1 cellular context compared by ENCODE assay signal in the genomic region with DNA sequence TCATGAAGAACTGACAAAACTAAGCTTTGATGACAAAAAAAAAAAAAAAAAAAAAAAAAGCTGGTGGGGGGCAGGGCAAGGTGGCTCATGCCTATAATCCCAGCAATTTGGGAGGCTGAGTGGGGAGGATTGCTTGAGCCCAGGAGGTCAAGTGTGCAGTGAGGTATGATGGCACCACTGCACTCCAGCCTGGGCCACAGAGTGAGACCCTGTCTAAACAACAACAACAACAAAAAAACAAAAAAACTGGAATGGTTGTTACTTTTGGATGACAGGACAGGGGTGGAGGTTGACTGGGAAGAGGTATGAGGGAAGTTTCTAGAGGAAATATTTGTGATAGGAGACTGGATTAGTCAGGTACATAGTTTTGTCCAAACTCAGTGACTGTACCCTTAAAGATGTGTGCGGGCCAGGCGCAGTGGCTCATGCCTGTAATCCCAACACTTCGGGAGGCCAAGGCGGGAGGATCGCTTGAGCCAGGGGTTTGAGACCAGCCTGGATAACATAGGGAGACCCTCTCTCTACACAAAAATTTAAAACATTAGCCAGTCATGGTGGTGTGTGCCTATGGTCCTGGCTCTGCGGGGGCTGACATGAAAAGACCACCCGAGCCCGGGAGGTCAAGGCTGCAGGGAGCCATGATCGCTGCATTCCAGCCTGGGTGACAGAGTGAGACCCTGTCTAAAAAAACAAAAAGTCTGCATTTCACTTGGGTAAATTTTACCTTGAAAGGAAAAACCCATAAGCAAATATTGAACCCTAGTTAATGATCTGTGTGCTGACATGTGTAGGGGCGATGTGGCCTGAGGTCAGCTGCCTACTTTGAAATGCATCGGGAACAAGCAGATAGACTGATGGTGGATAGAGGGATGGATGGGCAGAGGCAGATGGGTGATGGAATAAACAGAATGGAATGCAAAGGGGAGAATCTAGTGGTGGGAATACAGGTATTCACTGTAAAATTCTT.
A peak's percentile ranks its signal among the peaks of the same experiment; 100 is the strongest.
TF ChIP-seq lines count a peak whose summit lies in the region.

No MANE protein-coding gene starts in this region.

TF ChIP-seq in HepG2, 621 proteins besides CTCF, POLR2A, EP300 and RAD21 (continued from another document and continues in another):
- TF ChIP-seq ZBTB40 (IDR thresholded peaks at IDR 0.05), result no peak
- peak; percentile 21; the same call in 1 of the 2 replicates for TF ChIP-seq ZBTB40 (CRISPR knock-in tag; IDR thresholded peaks at IDR 0.05)
- TF ChIP-seq BRD4 (CRISPR knock-in tag; IDR thresholded peaks at IDR 0.05), result 0 out of 2 replicates have a peak, but pooled peaks have one; percentile 38
- no peak for TF ChIP-seq ZNF263 (CRISPR knock-in tag; IDR thresholded peaks at IDR 0.05)
- peak; percentile 53 for TF ChIP-seq THAP11 (CRISPR knock-in tag; IDR thresholded peaks at IDR 0.05)
- peak; percentile 67; the same call in 1 of the 2 replicates for TF ChIP-seq MIER3 (CRISPR knock-in tag; IDR thresholded peaks at IDR 0.05; ENCODE audit: borderline replicate concordance)
- peak; percentile 82 for TF ChIP-seq CREM (IDR thresholded peaks at IDR 0.05)
- no peak for TF ChIP-seq CREM (CRISPR knock-in tag; IDR thresholded peaks at IDR 0.05)
- peak; percentile 22; the same call in 1 of the 2 replicates for TF ChIP-seq FOXC1 (CRISPR knock-in tag; IDR thresholded peaks at IDR 0.05; ENCODE audit: borderline replicate concordance)
- TF ChIP-seq, protein P1, sequence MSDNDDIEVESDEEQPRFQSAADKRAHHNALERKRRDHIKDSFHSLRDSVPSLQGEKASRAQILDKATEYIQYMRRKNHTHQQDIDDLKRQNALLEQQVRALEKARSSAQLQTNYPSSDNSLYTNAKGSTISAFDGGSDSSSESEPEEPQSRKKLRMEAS (IDR thresholded peaks at IDR 0.05), result peak; percentile 60; the same call in 1 of the 2 replicates
- TF ChIP-seq ATF7 (IDR thresholded peaks at IDR 0.05), result no peak
- TF ChIP-seq ATF7 (CRISPR knock-in tag; IDR thresholded peaks at IDR 0.05), result peak; percentile 29; the same call in 1 of the 2 replicates
- TF ChIP-seq PPARG (CRISPR knock-in tag; conservative IDR thresholded peaks at IDR 0.05), result peak; percentile 90
- peak; percentile 66; the same call in 1 of the 2 replicates for TF ChIP-seq GATA4 (IDR thresholded peaks at IDR 0.05; ENCODE audit: borderline replicate concordance, low read depth)
- no peak for TF ChIP-seq ZNF431 (CRISPR knock-in tag; IDR thresholded peaks at IDR 0.05; ENCODE audit: borderline replicate concordance, low read depth)
- peak; percentile 92 for TF ChIP-seq ZMYM3 (CRISPR knock-in tag; IDR thresholded peaks at IDR 0.05)
- TF ChIP-seq, protein P2, sequence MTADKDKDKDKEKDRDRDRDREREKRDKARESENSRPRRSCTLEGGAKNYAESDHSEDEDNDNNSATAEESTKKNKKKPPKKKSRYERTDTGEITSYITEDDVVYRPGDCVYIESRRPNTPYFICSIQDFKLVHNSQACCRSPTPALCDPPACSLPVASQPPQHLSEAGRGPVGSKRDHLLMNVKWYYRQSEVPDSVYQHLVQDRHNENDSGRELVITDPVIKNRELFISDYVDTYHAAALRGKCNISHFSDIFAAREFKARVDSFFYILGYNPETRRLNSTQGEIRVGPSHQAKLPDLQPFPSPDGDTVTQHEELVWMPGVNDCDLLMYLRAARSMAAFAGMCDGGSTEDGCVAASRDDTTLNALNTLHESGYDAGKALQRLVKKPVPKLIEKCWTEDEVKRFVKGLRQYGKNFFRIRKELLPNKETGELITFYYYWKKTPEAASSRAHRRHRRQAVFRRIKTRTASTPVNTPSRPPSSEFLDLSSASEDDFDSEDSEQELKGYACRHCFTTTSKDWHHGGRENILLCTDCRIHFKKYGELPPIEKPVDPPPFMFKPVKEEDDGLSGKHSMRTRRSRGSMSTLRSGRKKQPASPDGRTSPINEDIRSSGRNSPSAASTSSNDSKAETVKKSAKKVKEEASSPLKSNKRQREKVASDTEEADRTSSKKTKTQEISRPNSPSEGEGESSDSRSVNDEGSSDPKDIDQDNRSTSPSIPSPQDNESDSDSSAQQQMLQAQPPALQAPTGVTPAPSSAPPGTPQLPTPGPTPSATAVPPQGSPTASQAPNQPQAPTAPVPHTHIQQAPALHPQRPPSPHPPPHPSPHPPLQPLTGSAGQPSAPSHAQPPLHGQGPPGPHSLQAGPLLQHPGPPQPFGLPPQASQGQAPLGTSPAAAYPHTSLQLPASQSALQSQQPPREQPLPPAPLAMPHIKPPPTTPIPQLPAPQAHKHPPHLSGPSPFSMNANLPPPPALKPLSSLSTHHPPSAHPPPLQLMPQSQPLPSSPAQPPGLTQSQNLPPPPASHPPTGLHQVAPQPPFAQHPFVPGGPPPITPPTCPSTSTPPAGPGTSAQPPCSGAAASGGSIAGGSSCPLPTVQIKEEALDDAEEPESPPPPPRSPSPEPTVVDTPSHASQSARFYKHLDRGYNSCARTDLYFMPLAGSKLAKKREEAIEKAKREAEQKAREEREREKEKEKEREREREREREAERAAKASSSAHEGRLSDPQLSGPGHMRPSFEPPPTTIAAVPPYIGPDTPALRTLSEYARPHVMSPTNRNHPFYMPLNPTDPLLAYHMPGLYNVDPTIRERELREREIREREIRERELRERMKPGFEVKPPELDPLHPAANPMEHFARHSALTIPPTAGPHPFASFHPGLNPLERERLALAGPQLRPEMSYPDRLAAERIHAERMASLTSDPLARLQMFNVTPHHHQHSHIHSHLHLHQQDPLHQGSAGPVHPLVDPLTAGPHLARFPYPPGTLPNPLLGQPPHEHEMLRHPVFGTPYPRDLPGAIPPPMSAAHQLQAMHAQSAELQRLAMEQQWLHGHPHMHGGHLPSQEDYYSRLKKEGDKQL (CRISPR knock-in tag; IDR thresholded peaks at IDR 0.05; ENCODE audit: low read depth), result peak; percentile 82
- TF ChIP-seq PHF21A (CRISPR knock-in tag; IDR thresholded peaks at IDR 0.05), result peak; percentile 93
- TF ChIP-seq, protein P3, sequence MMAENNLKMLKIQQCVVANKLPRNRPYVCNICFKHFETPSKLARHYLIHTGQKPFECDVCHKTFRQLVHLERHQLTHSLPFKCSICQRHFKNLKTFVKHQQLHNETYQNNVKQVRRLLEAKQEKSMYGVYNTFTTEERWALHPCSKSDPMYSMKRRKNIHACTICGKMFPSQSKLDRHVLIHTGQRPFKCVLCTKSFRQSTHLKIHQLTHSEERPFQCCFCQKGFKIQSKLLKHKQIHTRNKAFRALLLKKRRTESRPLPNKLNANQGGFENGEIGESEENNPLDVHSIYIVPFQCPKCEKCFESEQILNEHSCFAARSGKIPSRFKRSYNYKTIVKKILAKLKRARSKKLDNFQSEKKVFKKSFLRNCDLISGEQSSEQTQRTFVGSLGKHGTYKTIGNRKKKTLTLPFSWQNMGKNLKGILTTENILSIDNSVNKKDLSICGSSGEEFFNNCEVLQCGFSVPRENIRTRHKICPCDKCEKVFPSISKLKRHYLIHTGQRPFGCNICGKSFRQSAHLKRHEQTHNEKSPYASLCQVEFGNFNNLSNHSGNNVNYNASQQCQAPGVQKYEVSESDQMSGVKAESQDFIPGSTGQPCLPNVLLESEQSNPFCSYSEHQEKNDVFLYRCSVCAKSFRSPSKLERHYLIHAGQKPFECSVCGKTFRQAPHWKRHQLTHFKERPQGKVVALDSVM (CRISPR knock-in tag; IDR thresholded peaks at IDR 0.05), result peak; percentile 98
- TF ChIP-seq GZF1 (CRISPR knock-in tag; IDR thresholded peaks at IDR 0.05), result no peak
- TF ChIP-seq TIGD3 (CRISPR knock-in tag; IDR thresholded peaks at IDR 0.05; ENCODE audit: borderline replicate concordance), result no peak
- no peak for TF ChIP-seq TCF7L2 (IDR thresholded peaks at IDR 0.05; ENCODE audit: low read depth, low read length)
- 0 out of 2 replicates have a peak, but pooled peaks have one; percentile 42 for TF ChIP-seq KDM6A (CRISPR knock-in tag; IDR thresholded peaks at IDR 0.05; ENCODE audit: low read depth)
- no peak for TF ChIP-seq SMYD3 (CRISPR knock-in tag; IDR thresholded peaks at IDR 0.05)
- TF ChIP-seq ZNF839 (CRISPR knock-in tag; IDR thresholded peaks at IDR 0.05; ENCODE audit: borderline replicate concordance), result no peak
- TF ChIP-seq ZNF430 (CRISPR knock-in tag; IDR thresholded peaks at IDR 0.05), result peak; percentile 26; the same call in 1 of the 2 replicates
- TF ChIP-seq RXRB (CRISPR knock-in tag; IDR thresholded peaks at IDR 0.05; ENCODE audit: borderline replicate concordance), result peak; percentile 98
- TF ChIP-seq KAT8 (CRISPR knock-in tag; IDR thresholded peaks at IDR 0.05), result peak; percentile 43; the same call in 1 of the 2 replicates
- no peak for TF ChIP-seq HNRNPH1 (optimal IDR thresholded peaks at IDR 0.05; ENCODE audit: low read depth, low read length)
- peak; percentile 96 for TF ChIP-seq NCOA2 (CRISPR knock-in tag; IDR thresholded peaks at IDR 0.05)
- peak; percentile 70; the same call in 1 of the 2 replicates for TF ChIP-seq ZNF614 (CRISPR knock-in tag; IDR thresholded peaks at IDR 0.05; ENCODE audit: borderline replicate concordance)
- no peak for TF ChIP-seq HNRNPK (IDR thresholded peaks at IDR 0.05; ENCODE audit: low read depth, low read length, poor library complexity, severe bottlenecking)
- TF ChIP-seq BHLHE40 (IDR thresholded peaks at IDR 0.05; ENCODE audit: low read length), result peak; percentile 59; the same call in 1 of the 2 replicates
- TF ChIP-seq MIER2 (CRISPR knock-in tag; IDR thresholded peaks at IDR 0.05), result 0 out of 2 replicates have a peak, but pooled peaks have one; percentile 9
- TF ChIP-seq ZNF746 (CRISPR knock-in tag; IDR thresholded peaks at IDR 0.05), result peak; percentile 58; the same call in 1 of the 2 replicates
- TF ChIP-seq, protein P4, sequence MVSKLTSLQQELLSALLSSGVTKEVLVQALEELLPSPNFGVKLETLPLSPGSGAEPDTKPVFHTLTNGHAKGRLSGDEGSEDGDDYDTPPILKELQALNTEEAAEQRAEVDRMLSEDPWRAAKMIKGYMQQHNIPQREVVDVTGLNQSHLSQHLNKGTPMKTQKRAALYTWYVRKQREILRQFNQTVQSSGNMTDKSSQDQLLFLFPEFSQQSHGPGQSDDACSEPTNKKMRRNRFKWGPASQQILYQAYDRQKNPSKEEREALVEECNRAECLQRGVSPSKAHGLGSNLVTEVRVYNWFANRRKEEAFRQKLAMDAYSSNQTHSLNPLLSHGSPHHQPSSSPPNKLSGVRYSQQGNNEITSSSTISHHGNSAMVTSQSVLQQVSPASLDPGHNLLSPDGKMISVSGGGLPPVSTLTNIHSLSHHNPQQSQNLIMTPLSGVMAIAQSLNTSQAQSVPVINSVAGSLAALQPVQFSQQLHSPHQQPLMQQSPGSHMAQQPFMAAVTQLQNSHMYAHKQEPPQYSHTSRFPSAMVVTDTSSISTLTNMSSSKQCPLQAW (CRISPR knock-in tag; IDR thresholded peaks at IDR 0.05), result peak; percentile 98
- peak; percentile 75; the same call in 1 of the 2 replicates for TF ChIP-seq DMAP1 (CRISPR knock-in tag; IDR thresholded peaks at IDR 0.05)
- TF ChIP-seq ZNF510 (CRISPR knock-in tag; IDR thresholded peaks at IDR 0.05; ENCODE audit: low read depth), result 0 out of 2 replicates have a peak, but pooled peaks have one; percentile 43
